In genomic region chr11:14380125-14380936, GRCh38 we compare ENCODE assay signal across 8 cellular contexts. TPM values are rescaled to one million over a fixed set of nuclear protein-coding genes. Genes with fewer than 3 reads are reported as not detected.
A peak's percentile ranks its signal among the peaks of the same experiment; 100 is the strongest.
DNase-seq lines count a peak whose midpoint lies in the region; ATAC-seq and TF ChIP-seq lines count a peak whose summit lies in the region.

No MANE protein-coding gene starts in this region.

- TF ChIP-seq CTCF in OCI-LY1 (IDR thresholded peaks at IDR 0.05; ENCODE audit: low read length) (no peak), endodermal cell (conservative IDR thresholded peaks at IDR 0.05) (no peak), OCI-LY7 (conservative IDR thresholded peaks at IDR 0.05; ENCODE audit: low read length) (no peak)

- peak overlapping the region; percentile 92 to 99 (median 96) for H3K4me2 ChIP-seq in BLaER1 treated with 17β-estradiol and CSF1 and Interleukin-3, amounts not matched to agents 10 nM and 100 nM
- H3K4me2 ChIP-seq in OCI-LY1 (ENCODE audit: low read length) (peak overlapping the region; percentile 43; the same call in 1 of the 2 replicates), neuronal stem cell (ENCODE audit: insufficient read depth, low read length, poor library complexity, severe bottlenecking) (peak overlapping the region; percentile 95), OCI-LY7 (ENCODE audit: low read length) (no peak overlapping the region)

- H3K9me2 ChIP-seq in OCI-LY1 (ENCODE audit: low read depth, low read length), result no peaks in the 10 kb centered on the region
- H3K9me2 ChIP-seq in OCI-LY7 (ENCODE audit: insufficient read depth, low read length), result no peaks in the 10 kb centered on the region

- no peak for ATAC-seq in HG02678 (IDR thresholded peaks at IDR 0.05; ENCODE audit: unreplicated experiment)

- H3K4me1 ChIP-seq in BLaER1 treated with 17β-estradiol and CSF1 and Interleukin-3, amounts not matched to agents 10 nM and 100 nM, result peaks cover 0 to 12% (median 8%) of the 10 kb centered on the region in 10 experiments; a peak in 10 of 20 replicates
- H3K4me1 ChIP-seq in OCI-LY1 (ENCODE audit: insufficient read depth, low read length, severe bottlenecking), result no peaks in the 10 kb centered on the region
- peaks cover 5% of the 10 kb centered on the region for H3K4me1 ChIP-seq in endodermal cell (ENCODE audit: control insufficient read depth, insufficient read depth, low read length)
- no peaks in the 10 kb centered on the region for H3K4me1 ChIP-seq in neuronal stem cell (ENCODE audit: control insufficient read depth in 2 of 2, insufficient read depth in 1 of 2, low read depth in 1 of 2, low read length in 2 of 2)
- no peaks in the 10 kb centered on the region for H3K4me1 ChIP-seq in OCI-LY7 (ENCODE audit: insufficient read depth, low read length, poor library complexity, severe bottlenecking)

- no peak overlapping the region for H2BK5ac ChIP-seq in neuronal stem cell (ENCODE audit: low read length)

- POLR2A ChIA-PET in OCI-LY7 (lab: Charles Lee), result interaction anchor here (0.6 kb wide), 1 partner anchor 103 kb away, joined by 4 read pairs; no protein-coding TSS in a partner anchor

- H3K36me3 ChIP-seq in BLaER1 treated with 17β-estradiol and CSF1 and Interleukin-3, amounts not matched to agents 10 nM and 100 nM, result no peaks in the 10 kb centered on the region
- H3K36me3 ChIP-seq in OCI-LY1 (ENCODE audit: insufficient read depth, low read length) (no peaks in the 10 kb centered on the region), endodermal cell (ENCODE audit: control insufficient read depth, insufficient read depth, low read length) (no peaks in the 10 kb centered on the region), neuronal stem cell (replicated peaks in 1 of 2; ENCODE audit: control insufficient read depth in 2 of 2, insufficient read depth in 2 of 2, low read length in 2 of 2) (no peaks in the 10 kb centered on the region), OCI-LY7 (ENCODE audit: insufficient read depth, low read length) (no peaks in the 10 kb centered on the region)

- H3K23ac ChIP-seq in neuronal stem cell (ENCODE audit: low read depth, low read length, poor library complexity), result no peak overlapping the region

- no peak overlapping the region for H4K8ac ChIP-seq in neuronal stem cell (ENCODE audit: low read depth, low read length)

- CTCF ChIA-PET in OCI-LY7 (lab: Charles Lee; ENCODE audit: unreplicated experiment), result no interaction called here

- no peak overlapping the region for H2BK120ac ChIP-seq in neuronal stem cell (ENCODE audit: low read depth, low read length)

- peaks cover 15% of the 10 kb centered on the region for H3K4me1 Mint-ChIP-seq in endodermal cell

- 0 out of 22 replicates have a peak, but pooled peaks cover 0 to 4% (median 0%) of the 10 kb centered on the region in 11 experiments for H4K20me1 ChIP-seq in BLaER1 treated with 17β-estradiol and CSF1 and Interleukin-3, amounts not matched to agents 10 nM and 100 nM
- H4K20me1 ChIP-seq in OCI-LY1 (ENCODE audit: insufficient read depth, low read length) (no peaks in the 10 kb centered on the region), OCI-LY7 (ENCODE audit: insufficient read depth, low read length) (no peaks in the 10 kb centered on the region)

- H2AK5ac ChIP-seq in neuronal stem cell (ENCODE audit: low read depth, low read length), result no peak overlapping the region

- 71 to 89% methylated on average over 5 to 13 of the region's 14 CpGs for WGBS in endodermal cell (ENCODE audit: insufficient coverage in 1 of 2, insufficient read length in 1 of 2), 2 experiments
- WGBS in neuronal stem cell (ENCODE audit: extremely low coverage in 2 of 2, insufficient read length in 2 of 2, insufficient replicate concordance in 1 of 2), 2 donors, result no CpG with 5 or more reads among the region's 14 CpGs

- H3K79me2 ChIP-seq in OCI-LY1 (ENCODE audit: insufficient read depth, low read length), result no peaks in the 10 kb centered on the region
- no peaks in the 10 kb centered on the region for H3K79me2 ChIP-seq in OCI-LY7 (ENCODE audit: insufficient read depth, low read depth, low read length)

- H3K9ac ChIP-seq in BLaER1 treated with 17β-estradiol and CSF1 and Interleukin-3, amounts not matched to agents 10 nM and 100 nM, result peak overlapping the region in 8 of 11 experiments; percentile 53 to 68 (median 61); a peak in 13 of 22 replicates
- H3K9ac ChIP-seq in OCI-LY1 (ENCODE audit: low read length) (no peak overlapping the region), endodermal cell (ENCODE audit: extremely low read depth, low read length, poor library complexity, severe bottlenecking) (no peak overlapping the region), neuronal stem cell (ENCODE audit: low read depth, low read length, poor library complexity) (no peak overlapping the region)

- H3K9me3 ChIP-seq in BLaER1 treated with 17β-estradiol and CSF1 and Interleukin-3, amounts not matched to agents 10 nM and 100 nM (replicated peaks in 1 of 11), result no peaks in the 10 kb centered on the region
- H3K9me3 ChIP-seq in OCI-LY1 (ENCODE audit: low read length) (no peaks in the 10 kb centered on the region), endodermal cell (ENCODE audit: control insufficient read depth, low read length) (no peaks in the 10 kb centered on the region), neuronal stem cell (replicated peaks in 1 of 2; ENCODE audit: control insufficient read depth in 2 of 2, insufficient read depth in 1 of 2, low read depth in 1 of 2, low read length in 2 of 2) (peaks cover 2 to 3% of the 10 kb centered on the region in 2 donors), OCI-LY7 (ENCODE audit: low read length) (no peaks in the 10 kb centered on the region)

- H3K18ac ChIP-seq in neuronal stem cell (ENCODE audit: low read length), result no peak overlapping the region

- peaks cover 25 to 39% (median 33%) of the 10 kb centered on the region in 11 experiments for H3K27me3 ChIP-seq in BLaER1 treated with 17β-estradiol and CSF1 and Interleukin-3, amounts not matched to agents 10 nM and 100 nM
- H3K27me3 ChIP-seq in OCI-LY1 (ENCODE audit: insufficient read depth, low read length), result peaks cover 5% of the 10 kb centered on the region; the same call in 1 of the 2 replicates
- H3K27me3 ChIP-seq in endodermal cell (ENCODE audit: control insufficient read depth, insufficient read depth, low read length, poor library complexity, severe bottlenecking), result peaks cover 45% of the 10 kb centered on the region
- H3K27me3 ChIP-seq in neuronal stem cell (ENCODE audit: control insufficient read depth in 3 of 3, insufficient read depth in 3 of 3, low read depth in 1 of 3, low read length in 3 of 3), result peaks cover 0 to 82% (median 17%) of the 10 kb centered on the region in 3 experiments

- peaks cover 39% of the 10 kb centered on the region for H3K27me3 Mint-ChIP-seq in endodermal cell (ENCODE audit: insufficient read depth)

- H3K79me1 ChIP-seq in neuronal stem cell (ENCODE audit: low read depth, low read length), result no peaks in the 10 kb centered on the region

- no peak overlapping the region for H3K27ac ChIP-seq in BLaER1 treated with 17β-estradiol and CSF1 and Interleukin-3, amounts not matched to agents 10 nM and 100 nM
- H3K27ac ChIP-seq in OCI-LY1 (ENCODE audit: low read depth, low read length, poor library complexity, severe bottlenecking) (no peak overlapping the region), endodermal cell (ENCODE audit: low read depth, low read length) (no peak overlapping the region), neuronal stem cell (replicated peaks; ENCODE audit: low read length) (no peak overlapping the region), OCI-LY7 (ENCODE audit: low read depth, low read length, poor library complexity, severe bottlenecking) (no peak overlapping the region)

- no peaks in the 10 kb centered on the region for H3K36me3 Mint-ChIP-seq in endodermal cell (ENCODE audit: low read depth)

- no peak overlapping the region for H3K27ac Mint-ChIP-seq in endodermal cell

- H2BK15ac ChIP-seq in neuronal stem cell (ENCODE audit: low read length), result no peak overlapping the region

- H2AFZ ChIP-seq in OCI-LY1 (ENCODE audit: low read length), result no peak overlapping the region
- H2AFZ ChIP-seq in neuronal stem cell (ENCODE audit: low read length), result peak overlapping the region; percentile 91
- H2AFZ ChIP-seq in OCI-LY7 (ENCODE audit: low read length), result no peak overlapping the region

- no peak overlapping the region for H3K4ac ChIP-seq in neuronal stem cell (ENCODE audit: low read length)

- H2BK12ac ChIP-seq in neuronal stem cell (ENCODE audit: low read length), result no peak overlapping the region

- DNase-seq in endodermal cell (no peak), neuronal stem cell (ENCODE audit: low spot score) (no peak), OCI-LY7 (ENCODE audit: low spot score) (no peak), NCI-H1105 (lab: John Stamatoyannopoulos, UW) (no peak), AG08395 (ENCODE audit: low spot score) (no peak)

- H3K14ac ChIP-seq in neuronal stem cell (ENCODE audit: low read length), result no peak overlapping the region

- intact Hi-C loops in OCI-LY7 (cut with micrococcal nuclease; ENCODE audit: unreplicated experiment), result no loop called here

- peak overlapping the region; percentile 52 to 69 (median 59) for H3K4me3 ChIP-seq in BLaER1 treated with 17β-estradiol and CSF1 and Interleukin-3, amounts not matched to agents 10 nM and 100 nM
- H3K4me3 ChIP-seq in OCI-LY1 (ENCODE audit: low read depth, low read length, poor library complexity, severe bottlenecking), result peak overlapping the region; percentile 38
- peak overlapping the region; percentile 76 for H3K4me3 ChIP-seq in endodermal cell (ENCODE audit: low read length)
- no peak overlapping the region for H3K4me3 ChIP-seq in neuronal stem cell (ENCODE audit: low read length in 2 of 2)
- no peak overlapping the region for H3K4me3 ChIP-seq in OCI-LY7 (ENCODE audit: low read depth, low read length, poor library complexity, severe bottlenecking)

- no peaks in the 10 kb centered on the region for H3K9me3 Mint-ChIP-seq in endodermal cell

- no peaks in the 10 kb centered on the region for H3F3A ChIP-seq in OCI-LY1 (ENCODE audit: insufficient read depth, low read length)

- H3K4me3 Mint-ChIP-seq in endodermal cell, result peak overlapping the region; percentile 53

- no peak overlapping the region for H4K91ac ChIP-seq in neuronal stem cell (ENCODE audit: low read depth, low read length, poor library complexity)

- BruUV-seq in OCI-LY7 (replicated peaks; lab: Mats Ljungman, UMichigan), result no TSS peak

RNA-seq across cellular contexts. Expression of gene RRAS2, which starts 21.3 kb away (rescaled TPM):
- total RNA-seq in endodermal cell (10 to 100 TPM; 75.1 to 99.7 TPM), OCI-LY7 (2022) (not detected in 2 replicates)
- polyA plus RNA-seq in endodermal cell (2013, experiment 1 of 2), result 48.4 TPM
- polyA plus RNA-seq in endodermal cell (2013, experiment 2 of 2), result 43.3 TPM
- 53.5 TPM for polyA plus RNA-seq in neuronal stem cell (2013, experiment 1 of 2)
- 52.9 TPM for polyA plus RNA-seq in neuronal stem cell (2013, experiment 2 of 2)
- total RNA-seq in OCI-LY7 (2014; rRNA removed; shearing (Covaris generic)), result 0.60 TPM in 1 of 2 replicates, not detected in the other

Comparison
In these comparisons a context has a peak if more than half of its experiments do, and no peak if none do; other contexts are left out.
1. H3K4me3 ChIP-seq: peak in BLaER1 treated with 17β-estradiol and CSF1 and Interleukin-3, amounts not matched to agents 10 nM and 100 nM (10 of 10), OCI-LY1 (single experiment) and endodermal cell (single experiment); none in neuronal stem cell (0 of 2) and OCI-LY7 (single experiment).
2. H3K9ac ChIP-seq: peak in BLaER1 treated with 17β-estradiol and CSF1 and Interleukin-3, amounts not matched to agents 10 nM and 100 nM (8 of 11); none in OCI-LY1 (single experiment), endodermal cell (single experiment) and neuronal stem cell (single experiment).
3. RNA of gene RRAS2, which starts 21.3 kb away (total RNA-seq): 75.1 to 99.7 TPM in endodermal cell; 0.60 TPM in OCI-LY7; every median in the first group is over 10 times any median in the second.